8 cellular contexts compared by ENCODE assay signal in genomic region chr16:58198739-58199411, GRCh38. TPM values are rescaled to one million over a fixed set of nuclear protein-coding genes. Genes with fewer than 3 reads are reported as not detected.
DNase-seq lines count a peak whose midpoint lies in the region; ATAC-seq and TF ChIP-seq lines count a peak whose summit lies in the region.

No MANE protein-coding gene starts in this region.

- H3K9me3 Mint-ChIP-seq in MCF 10A (ENCODE audit: unreplicated experiment) (no peaks in the 10 kb centered on the region), activated B cell treated with CpG ODN at 0.5 μM for 24 hours (no peaks in the 10 kb centered on the region)

- no TSS peak for BruUV-seq in MCF 10A (replicated peaks; lab: Mats Ljungman, UMichigan)

- peaks cover 19% of the 10 kb centered on the region for H3K4me1 Mint-ChIP-seq in MCF 10A (ENCODE audit: insufficient read depth, unreplicated experiment)
- peaks cover 30% of the 10 kb centered on the region for H3K4me1 Mint-ChIP-seq in activated B cell treated with CpG ODN at 0.5 μM for 24 hours

- intact Hi-C loops in MCF 10A (cut with micrococcal nuclease) (loop anchor here (1.0 kb wide), 1 partner anchor 179 kb away; no protein-coding TSS in a partner anchor), breast epithelium (cut with DNase I; ENCODE audit: low total_unique reads) (no loop called here), activated B cell treated with CpG ODN at 0.5 μM for 24 hours (cut with micrococcal nuclease) (loop anchor here (1.0 to 10.0 kb wide), 5 partner anchors 44 to 193 kb away; partner anchors contain the start of genes CFAP20, GINS3 and MMP15)

- H3K4me3 Mint-ChIP-seq in MCF 10A (ENCODE audit: unreplicated experiment): peak overlapping the region; percentile 81
- peak overlapping the region; percentile 82 for H3K4me3 Mint-ChIP-seq in activated B cell treated with CpG ODN at 0.5 μM for 24 hours

- H3K9ac ChIP-seq in iPS-18a (ENCODE audit: low read length) (no peak overlapping the region), subcutaneous abdominal adipose tissue (ENCODE audit: low read length in 5 of 5) (no peak overlapping the region)

- H3K4me1 ChIP-seq in breast epithelium (peaks cover 7 to 9% of the 10 kb centered on the region in 2 donors), iPS-18a (ENCODE audit: control insufficient read depth, low read depth, low read length) (peaks cover 8% of the 10 kb centered on the region), subcutaneous abdominal adipose tissue (ENCODE audit: control insufficient read depth in 5 of 5, insufficient read depth in 5 of 5, low read length in 5 of 5) (peaks cover 5 to 20% (median 17%) of the 10 kb centered on the region in 5 donors)

- POLR2A ChIA-PET in MCF 10A (lab: Yijun Ruan, JAX): interaction anchor here (0.6 to 1.4 kb wide), 7 partner anchors 37 to 108 kb away, joined by 3 to 6 read pairs (median 3); partner anchors contain the start of genes CFAP20 and PRSS54
- POLR2A ChIA-PET in activated B cell treated with CpG ODN at 0.5 μM for 24 hours (lab: Charles Lee): interaction anchor here (0.6 to 1.7 kb wide), 6 partner anchors 10 to 504 kb away, joined by 3 to 8 read pairs (median 5); partner anchors contain the start of gene DRC7

- no peak for TF ChIP-seq POLR2A in breast epithelium (IDR thresholded peaks at IDR 0.05)

- H3K27ac ChIP-seq in breast epithelium: no peak overlapping the region
- H3K27ac ChIP-seq in iPS-18a (ENCODE audit: low read length): no peak overlapping the region
- no peak overlapping the region for H3K27ac ChIP-seq in subcutaneous abdominal adipose tissue (ENCODE audit: low read depth, low read length)

- H3K36me3 ChIP-seq in breast epithelium (no peaks in the 10 kb centered on the region), iPS-18a (ENCODE audit: control insufficient read depth, low read depth, low read length) (peaks cover 24% of the 10 kb centered on the region), subcutaneous abdominal adipose tissue (ENCODE audit: control insufficient read depth in 5 of 5, insufficient read depth in 5 of 5, low read length in 5 of 5) (peaks cover 10 to 21% (median 13%) of the 10 kb centered on the region in 5 donors)

- H3K9me3 ChIP-seq in breast epithelium (no peaks in the 10 kb centered on the region), iPS-18a (ENCODE audit: control insufficient read depth, low read depth, low read length) (no peaks in the 10 kb centered on the region), subcutaneous abdominal adipose tissue (ENCODE audit: control insufficient read depth in 5 of 5, low read length in 5 of 5) (no peaks in the 10 kb centered on the region)

- H3K4me3 ChIP-seq in breast epithelium (peak overlapping the region in 1 of 3 donors; percentile 89), iPS-18a (ENCODE audit: low read length) (peak overlapping the region; percentile 52), subcutaneous abdominal adipose tissue (ENCODE audit: low read depth in 1 of 5, low read length in 5 of 5) (peak overlapping the region in 3 of 5 donors; percentile 73 to 76 (median 76))

- no peaks in the 10 kb centered on the region for H3K27me3 Mint-ChIP-seq in MCF 10A (ENCODE audit: insufficient read depth, unreplicated experiment)
- H3K27me3 Mint-ChIP-seq in activated B cell treated with CpG ODN at 0.5 μM for 24 hours: no peaks in the 10 kb centered on the region

- peaks cover 26% of the 10 kb centered on the region for H3K36me3 Mint-ChIP-seq in MCF 10A (ENCODE audit: insufficient read depth, unreplicated experiment)
- H3K36me3 Mint-ChIP-seq in activated B cell treated with CpG ODN at 0.5 μM for 24 hours (ENCODE audit: low read depth): peaks cover 32% of the 10 kb centered on the region

- H3K27me3 ChIP-seq in breast epithelium (no peaks in the 10 kb centered on the region), iPS-18a (ENCODE audit: control insufficient read depth, insufficient read depth, low read length) (peaks cover 9% of the 10 kb centered on the region), subcutaneous abdominal adipose tissue (ENCODE audit: control insufficient read depth in 5 of 5, insufficient read depth in 4 of 5, low read length in 5 of 5) (no peaks in the 10 kb centered on the region)

- CTCF ChIA-PET in MCF 10A (lab: Yijun Ruan, JAX) (interaction anchor here (0.6 to 1.4 kb wide), 12 partner anchors 9 to 1297 kb away, joined by 3 to 5 read pairs (median 4); partner anchors contain the start of gene NDRG4), activated B cell treated with CpG ODN at 0.5 μM for 24 hours (lab: Charles Lee) (interaction anchor here (0.7 to 1.5 kb wide), 2 partner anchors 45 to 72 kb away, joined by 4 to 10 read pairs; no protein-coding TSS in a partner anchor)

- no peak for TF ChIP-seq CTCF in MCF 10A (IDR thresholded peaks at IDR 0.05; ENCODE audit: unreplicated experiment)
- no peak for TF ChIP-seq CTCF in breast epithelium (IDR thresholded peaks at IDR 0.05)
- TF ChIP-seq CTCF in activated B cell treated with CpG ODN at 0.5 μM for 24 hours (IDR thresholded peaks at IDR 0.05): no peak

- peak overlapping the region; percentile 49 for H3K27ac Mint-ChIP-seq in MCF 10A (ENCODE audit: low read depth, unreplicated experiment)
- peak overlapping the region; percentile 65 for H3K27ac Mint-ChIP-seq in activated B cell treated with CpG ODN at 0.5 μM for 24 hours

- DNase-seq in MCF 10A (ENCODE audit: unreplicated experiment) (no peak), breast epithelium (ENCODE audit: low spot score in 2 of 2) (no peak), activated B cell treated with CpG ODN at 0.5 μM for 24 hours (no peak), NCI-H345 (lab: John Stamatoyannopoulos, UW) (no peak), GOT3 (lab: John Stamatoyannopoulos, UW) (no peak)
- no peak for DNase-seq in stimulated activated CD4-positive, alpha-beta T cell treated with anti-CD3 and anti-CD28 coated beads, Interleukin-4, amount 100 ng/mL, for 4 hours

- ATAC-seq in activated B cell treated with CpG ODN at 0.5 μM for 24 hours (ENCODE audit: low read depth): no peak

RNA-seq across cellular contexts. Expression of gene CSNK2A2, which starts 1.0 kb away (rescaled TPM):
- total RNA-seq in MCF 10A (2022) (91.7 and 97.2 TPM in 2 replicates), breast epithelium (10 to 100 TPM; 25.6 to 47.7 (median 29.4) TPM), activated B cell treated with CpG ODN at 0.5 μM for 24 hours (77.3 and 85.5 TPM in 2 replicates)
